In the genomic region with DNA sequence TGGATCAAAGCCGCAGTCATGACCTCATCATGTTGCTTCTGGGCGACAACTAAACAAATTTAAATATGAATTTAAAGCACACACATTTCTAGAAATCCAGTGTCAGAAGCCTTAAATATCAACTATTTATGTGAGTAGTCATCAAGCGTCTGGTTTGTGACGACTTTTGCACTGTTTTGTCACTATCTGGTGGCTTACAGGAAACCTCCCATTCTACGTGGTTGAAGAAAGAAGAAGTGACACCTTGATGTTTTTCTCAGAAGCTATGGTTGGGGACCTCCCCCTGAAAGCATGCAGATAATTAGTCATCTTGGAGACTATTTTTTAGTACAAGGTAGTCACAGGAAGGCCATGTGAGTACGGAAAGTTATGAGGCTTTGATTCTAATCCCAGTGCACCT, we compare ENCODE assay signal across 10 cellular contexts. TPM values are rescaled to one million over a fixed set of nuclear protein-coding genes. Genes with fewer than 3 reads are reported as not detected.
DNase-seq lines count a peak whose midpoint lies in the region; ATAC-seq, FAIRE-seq and TF ChIP-seq lines count a peak whose summit lies in the region.
"Had no signal": no experiment of that assay in that cellular context is flagged by ENCODE, and none has a peak within 500 bp of the region (broad histone marks: within the 10 kb centered on the region; RNA-seq: fewer than 3 reads in every experiment).

No MANE protein-coding gene starts in this region.

- H3K4me3 Mint-ChIP-seq in activated B cell treated with CpG ODN at 0.5 μM for 24 hours: peak overlapping the region; percentile 44

- H3K27ac ChIP-seq in small intestine (ENCODE audit: low read depth in 1 of 2, low read length in 1 of 2): peak overlapping the region in 1 of 2 donors; percentile 80
- H3K27ac ChIP-seq in right atrium auricular region: no peak overlapping the region
- H3K27ac ChIP-seq in tibial nerve: peak overlapping the region in 1 of 4 donors; percentile 70

- H3K4me3 ChIP-seq in small intestine (ENCODE audit: low read depth in 1 of 2, low read length in 2 of 2) (no peak overlapping the region), right atrium auricular region (no peak overlapping the region), tibial nerve (no peak overlapping the region)

- no peak for TF ChIP-seq EP300 in tibial nerve (IDR thresholded peaks at IDR 0.05)

- H3K4me1 ChIP-seq in small intestine (ENCODE audit: control insufficient read depth in 2 of 2, insufficient read depth in 1 of 2, low read depth in 1 of 2, low read length in 1 of 2) (peaks cover 0 to 3% of the 10 kb centered on the region in 2 donors), right atrium auricular region (peaks cover 0 to 8% of the 10 kb centered on the region in 2 donors), tibial nerve (peaks cover 0 to 5% (median 0%) of the 10 kb centered on the region in 4 donors)

- FAIRE-seq in small intestine (lab: Jason Lieb, UNC): no peak
- FAIRE-seq: endothelial cell of umbilical vein had no signal

- H3K27me3 ChIP-seq in small intestine (ENCODE audit: control insufficient read depth in 2 of 2, insufficient read depth in 2 of 2, low read length in 2 of 2) (no peaks in the 10 kb centered on the region), right atrium auricular region (no peaks in the 10 kb centered on the region), tibial nerve (no peaks in the 10 kb centered on the region)

- TF ChIP-seq CTCF in activated B cell treated with CpG ODN at 0.5 μM for 24 hours (IDR thresholded peaks at IDR 0.05): no peak
- TF ChIP-seq CTCF in right atrium auricular region (IDR thresholded peaks at IDR 0.05): no peak
- TF ChIP-seq CTCF in tibial nerve (IDR thresholded peaks at IDR 0.05): no peak

- CTCF ChIA-PET in activated B cell treated with CpG ODN at 0.5 μM for 24 hours (lab: Charles Lee): interaction anchor here (0.9 to 3.6 kb wide), 7 partner anchors 9 to 130 kb away, joined by 3 to 15 read pairs (median 3); no protein-coding TSS in a partner anchor

- H3K9me3 ChIP-seq in small intestine (ENCODE audit: control insufficient read depth, low read depth) (no peaks in the 10 kb centered on the region), right atrium auricular region (no peaks in the 10 kb centered on the region), tibial nerve (no peaks in the 10 kb centered on the region)

- H3K27me3 Mint-ChIP-seq in activated B cell treated with CpG ODN at 0.5 μM for 24 hours: no peaks in the 10 kb centered on the region

- peak; percentile 91 for ATAC-seq in GM19324 (IDR thresholded peaks at IDR 0.05; ENCODE audit: low FRiP score, unreplicated experiment)
- ATAC-seq in HG03064 (IDR thresholded peaks at IDR 0.05; ENCODE audit: low read depth, unreplicated experiment): peak; percentile 98
- ATAC-seq in activated B cell treated with CpG ODN at 0.5 μM for 24 hours (ENCODE audit: low read depth): peak; percentile 87

- H3K27ac Mint-ChIP-seq in activated B cell treated with CpG ODN at 0.5 μM for 24 hours: peak overlapping the region; percentile 93

- peaks cover 83% of the 10 kb centered on the region for H3K4me1 Mint-ChIP-seq in activated B cell treated with CpG ODN at 0.5 μM for 24 hours

- DNase-seq in activated B cell treated with CpG ODN at 0.5 μM for 24 hours (no peak), small intestine (peak; percentile 65), right atrium auricular region (ENCODE audit: low spot score) (no peak), tibial nerve (ENCODE audit: low spot score in 2 of 2) (no peak), DMS79 (lab: John Stamatoyannopoulos, UW) (no peak)
- DNase-seq in effector CD8-positive, alpha-beta T cell (lab: John Stamatoyannopoulos, UW): no peak
- DNase-seq: IMR-90 had no signal

- 66 to 85% (median 74%) methylated on average over 6 of the region's 6 CpGs for WGBS in small intestine, 3 donors
- 85 to 92% methylated on average over 6 of the region's 6 CpGs for WGBS in tibial nerve, 2 donors

- H3K36me3 ChIP-seq in small intestine (ENCODE audit: control insufficient read depth in 2 of 2, insufficient read depth in 2 of 2, low read length in 2 of 2) (no peaks in the 10 kb centered on the region), right atrium auricular region (no peaks in the 10 kb centered on the region), tibial nerve (no peaks in the 10 kb centered on the region)

- no peaks in the 10 kb centered on the region for H3K36me3 Mint-ChIP-seq in activated B cell treated with CpG ODN at 0.5 μM for 24 hours (ENCODE audit: low read depth)

- intact Hi-C loops in activated B cell treated with CpG ODN at 0.5 μM for 24 hours (cut with micrococcal nuclease): loop anchor here (1.0 to 5.0 kb wide), 7 partner anchors 10 to 1292 kb away; partner anchors contain the start of genes ATP1A1, CD58 and MAN1A2

- TF ChIP-seq POLR2A in tibial nerve (IDR thresholded peaks at IDR 0.05): no peak

- H3K9me3 Mint-ChIP-seq in activated B cell treated with CpG ODN at 0.5 μM for 24 hours: peaks cover 3% of the 10 kb centered on the region

- POLR2A ChIA-PET in activated B cell treated with CpG ODN at 0.5 μM for 24 hours (lab: Charles Lee): interaction anchor here (0.8 to 38.9 kb wide), 6 partner anchors 9 to 297 kb away, joined by 4 to 1269 read pairs (median 10); partner anchors contain the start of genes MAN1A2 and TENT5C

RNA-seq across cellular contexts. Expression of gene TENT5C, which starts 58.5 kb away (rescaled TPM):
- 56.2 and 59.3 TPM in 2 replicates for total RNA-seq in activated B cell treated with CpG ODN at 0.5 μM for 24 hours
- 1 to 10 TPM; 2.2 to 4.6 (median 3.1) TPM for polyA plus RNA-seq in small intestine
- total RNA-seq in right atrium auricular region: 10 to 100 TPM; 17.0 to 20.1 TPM
- total RNA-seq in tibial nerve: 1 to 10 TPM in 3 of 4 donors, under 1 TPM in 1; 0.60 to 2.5 (median 1.2) TPM

Comparison
In these comparisons a context has a peak if more than half of its experiments do, and no peak if none do; other contexts are left out.
1. RNA of gene TENT5C, which starts 58.5 kb away (total RNA-seq): 56.2 to 59.3 TPM in activated B cell treated with CpG ODN at 0.5 μM for 24 hours and 17.0 to 20.1 TPM in right atrium auricular region; 0.60 to 2.5 TPM in tibial nerve; every median in the first group is over 4 times any median in the second.
2. Peak in every context shown above with its lines, with median percentiles within 50 percentile points of each other: ATAC-seq.